In the genomic region with DNA sequence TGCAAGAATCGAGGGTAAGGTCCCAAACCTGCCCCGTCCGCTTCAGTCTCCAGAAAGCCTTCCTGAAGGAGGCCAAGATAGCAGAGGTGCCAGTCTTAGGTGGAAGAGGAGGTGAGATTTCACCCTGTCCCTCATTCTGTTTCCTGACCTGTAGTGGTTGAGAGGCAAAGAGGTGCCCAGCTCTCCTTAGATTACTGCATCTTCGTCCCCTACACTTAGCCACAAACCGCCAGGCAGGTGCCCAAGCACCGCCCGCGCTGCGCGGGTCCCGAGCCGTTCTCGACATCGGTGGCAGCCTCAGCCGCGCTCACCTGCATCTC, we compare ENCODE assay signal across 8 cellular contexts. TPM values are rescaled to one million over a fixed set of nuclear protein-coding genes. Genes with fewer than 3 reads are reported as not detected.
A peak's percentile ranks its signal among the peaks of the same experiment; 100 is the strongest.
DNase-seq lines count a peak whose midpoint lies in the region; ATAC-seq, FAIRE-seq and TF ChIP-seq lines count a peak whose summit lies in the region.

No MANE protein-coding gene starts in this region.

- H3K27ac Mint-ChIP-seq in GM23338 (no peak overlapping the region), WTC11 (no peak overlapping the region)

- H3K9me3 ChIP-seq in A549: no peaks in the 10 kb centered on the region
- H3K9me3 ChIP-seq in liver (ENCODE audit: control insufficient read depth in 4 of 4, low read length in 3 of 4): no peaks in the 10 kb centered on the region

- H3K4me1 ChIP-seq in A549: peaks cover 28% of the 10 kb centered on the region
- peaks cover 21% of the 10 kb centered on the region; the same call in 1 of the 2 replicates for H3K4me1 ChIP-seq in GM23338 (ENCODE audit: insufficient read depth)
- H3K4me1 ChIP-seq in liver (ENCODE audit: control insufficient read depth in 4 of 4, insufficient read depth in 4 of 4, low read length in 3 of 4): peaks cover 2 to 18% (median 9%) of the 10 kb centered on the region in 4 donors

- peaks cover 94% of the 10 kb centered on the region for H3K27me3 ChIP-seq in GM23338 (ENCODE audit: insufficient read depth)
- peaks cover 0 to 20% (median 8%) of the 10 kb centered on the region in 4 donors for H3K27me3 ChIP-seq in liver (ENCODE audit: control insufficient read depth in 4 of 4, insufficient read depth in 4 of 4, low read length in 3 of 4)

- peaks cover 10% of the 10 kb centered on the region for H4K20me1 ChIP-seq in GM23338 (replicated peaks; ENCODE audit: insufficient read depth)

- H3K36me3 Mint-ChIP-seq in GM23338 (ENCODE audit: low read depth) (peaks cover 3% of the 10 kb centered on the region; the same call in 1 of the 3 replicates), WTC11 (no peaks in the 10 kb centered on the region)

- 6% methylated on average over 15 of the region's 16 CpGs for WGBS in A549 (ENCODE audit: missing lambda C conversion rate)
- 6% methylated on average over 16 of the region's 16 CpGs for WGBS in liver

- H3K27me3 Mint-ChIP-seq in GM23338 (ENCODE audit: insufficient read depth, low read depth, poor library complexity): peaks cover 81% of the 10 kb centered on the region
- H3K27me3 Mint-ChIP-seq in WTC11 (ENCODE audit: low read depth): peaks cover 96% of the 10 kb centered on the region

- H3K27ac ChIP-seq in A549 (peak overlapping the region in 1 of 2 experiments; percentile 80; a peak in 2 of 6 replicates), GM23338 (ENCODE audit: low read depth) (no peak overlapping the region), liver (ENCODE audit: low read depth in 1 of 2, low read length in 2 of 2) (no peak overlapping the region)

- H3F3A ChIP-seq in GM23338 (replicated peaks; ENCODE audit: low read depth): peaks cover 10% of the 10 kb centered on the region; the same call in 1 of the 2 replicates

- FAIRE-seq in A549 (lab: Jason Lieb, UNC): no peak

- H3K9me3 Mint-ChIP-seq in GM23338: no peaks in the 10 kb centered on the region; the same call in 2 of the 3 replicates
- H3K9me3 Mint-ChIP-seq in WTC11: no peaks in the 10 kb centered on the region

- no peak overlapping the region for H2AFZ ChIP-seq in GM23338

- no peak for TF ChIP-seq CTCF in A549 (IDR thresholded peaks at IDR 0.05)
- TF ChIP-seq CTCF in GM23338 (conservative IDR thresholded peaks at IDR 0.05; ENCODE audit: low read depth in 2 of 2): no peak
- TF ChIP-seq CTCF in WTC11 (IDR thresholded peaks at IDR 0.05): no peak
- TF ChIP-seq CTCF in liver (IDR thresholded peaks at IDR 0.05; ENCODE audit: low read depth, low read length, missing input control): peak; percentile 93

- TF ChIP-seq RAD21 in A549 (conservative IDR thresholded peaks at IDR 0.05 in 1 of 2, IDR thresholded peaks at IDR 0.05 in 1 of 2): no peak
- no peak for TF ChIP-seq RAD21 in liver (IDR thresholded peaks at IDR 0.05)

- H3K4me3 Mint-ChIP-seq in GM23338 (peak overlapping the region; percentile 65), WTC11 (peak overlapping the region; percentile 64)

- peak in 1 of 2 experiments; percentile 85 for DNase-seq in A549 (ENCODE audit: low read depth in 1 of 2, low spot score in 1 of 2)
- DNase-seq in GM23338 (ENCODE audit: low spot score): peak; percentile 72
- DNase-seq in WTC11 (ENCODE audit: low spot score): peak; percentile 84
- DNase-seq in sciatic nerve (ENCODE audit: low spot score): no peak
- DNase-seq in stimulated activated CD4-positive, alpha-beta T cell treated with anti-CD3 and anti-CD28 coated beads, Interleukin-2, amount 100 ng/mL, for 48 hours: no peak
- DNase-seq in NCI-H1105 treated with DMSO at 0.1 percent for 48 hours (lab: John Stamatoyannopoulos, UW): no peak
- DNase-seq in OCI-M1 (lab: John Stamatoyannopoulos, UW): no peak

- H3K4me1 Mint-ChIP-seq in GM23338 (peaks cover 18% of the 10 kb centered on the region), WTC11 (peaks cover 24% of the 10 kb centered on the region)

- TF ChIP-seq EP300 in A549 (IDR thresholded peaks at IDR 0.05): no peak

- H3K4me2 ChIP-seq in A549 (peak overlapping the region; percentile 65), GM23338 (peak overlapping the region; percentile 86; the same call in 1 of the 2 replicates)

- H3K79me2 ChIP-seq in GM23338 (replicated peaks; ENCODE audit: insufficient read depth): no peaks in the 10 kb centered on the region

- POLR2A ChIA-PET in A549 (lab: Yijun Ruan, JAX): interaction anchor here (0.7 to 1.8 kb wide), 3 partner anchors 41 to 114 kb away, joined by 4 to 6 read pairs (median 5); no protein-coding TSS in a partner anchor
- POLR2A ChIA-PET in WTC11 (lab: Charles Lee): no interaction called here

- H3K9ac ChIP-seq in liver (ENCODE audit: low read depth in 1 of 2, low read length in 2 of 2): no peak overlapping the region

- intact Hi-C loops in sciatic nerve (cut with DNase I): no loop called here

- no peaks in the 10 kb centered on the region for H3K9me2 ChIP-seq in GM23338 (ENCODE audit: insufficient read depth)

- H3K4me3 ChIP-seq in A549 (peak overlapping the region; percentile 35), GM23338 (peak overlapping the region; percentile 68), liver (ENCODE audit: low read depth in 1 of 3, low read length in 3 of 3) (peak overlapping the region in 1 of 3 donors; percentile 34)

- ATAC-seq in A549: peak; percentile 5 to 20; a peak in 4 of 6 replicates
- peak; percentile 46; the same call in 2 of the 3 replicates for ATAC-seq in GM23338
- peak; percentile 59 for ATAC-seq in WTC11
- no peak for ATAC-seq in sciatic nerve

- no peak for TF ChIP-seq POLR2A in A549 (IDR thresholded peaks at IDR 0.05; ENCODE audit: low read length)

- H3K36me3 ChIP-seq in GM23338 (ENCODE audit: insufficient read depth) (no peaks in the 10 kb centered on the region), liver (ENCODE audit: control insufficient read depth in 4 of 4, insufficient read depth in 3 of 4, low read depth in 1 of 4, low read length in 3 of 4) (no peaks in the 10 kb centered on the region)

- CTCF ChIA-PET in A549 (lab: Yijun Ruan, JAX) (interaction anchor here (0.6 to 19.6 kb wide), 81 partner anchors 9 to 1289 kb away, joined by 3 to 593 read pairs (median 5); partner anchors contain the start of gene POLG), WTC11 (lab: Charles Lee) (interaction anchor here (0.6 to 7.2 kb wide), 47 partner anchors 8 to 392 kb away, joined by 3 to 172 read pairs (median 5); partner anchors contain the start of genes FANCI, MESP1, POLG and RHCG)

TF ChIP-seq in A549, 52 proteins besides CTCF, POLR2A, EP300 and RAD21:
- TF ChIP-seq ZC3H11A (IDR thresholded peaks at IDR 0.05) (0 out of 2 replicates have a peak, but pooled peaks have one; percentile 10), RFX5 (IDR thresholded peaks at IDR 0.05) (no peak)
TF ChIP-seq in A549: peak in this region for 1.

TF ChIP-seq in WTC11, 78 proteins besides CTCF, POLR2A, EP300 and RAD21 (continues in another document):
- no peak for TF ChIP-seq ATF1 (CRISPR knock-in tag; IDR thresholded peaks at IDR 0.05)
- TF ChIP-seq, protein P1, sequence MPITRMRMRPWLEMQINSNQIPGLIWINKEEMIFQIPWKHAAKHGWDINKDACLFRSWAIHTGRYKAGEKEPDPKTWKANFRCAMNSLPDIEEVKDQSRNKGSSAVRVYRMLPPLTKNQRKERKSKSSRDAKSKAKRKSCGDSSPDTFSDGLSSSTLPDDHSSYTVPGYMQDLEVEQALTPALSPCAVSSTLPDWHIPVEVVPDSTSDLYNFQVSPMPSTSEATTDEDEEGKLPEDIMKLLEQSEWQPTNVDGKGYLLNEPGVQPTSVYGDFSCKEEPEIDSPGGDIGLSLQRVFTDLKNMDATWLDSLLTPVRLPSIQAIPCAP (CRISPR knock-in tag; IDR thresholded peaks at IDR 0.05): no peak

TF ChIP-seq in liver, 16 proteins besides CTCF, POLR2A, EP300 and RAD21:
- TF ChIP-seq FOXA1 (IDR thresholded peaks at IDR 0.05) (no peak), NR2F2 (IDR thresholded peaks at IDR 0.05) (no peak), EGR1 (IDR thresholded peaks at IDR 0.05; ENCODE audit: low read depth in 2 of 2) (peak in 1 of 2 donors; percentile 48), GABPA (IDR thresholded peaks at IDR 0.05 in 1 of 2, conservative IDR thresholded peaks at IDR 0.05 in 1 of 2) (no peak)
- TF ChIP-seq, protein P2, sequence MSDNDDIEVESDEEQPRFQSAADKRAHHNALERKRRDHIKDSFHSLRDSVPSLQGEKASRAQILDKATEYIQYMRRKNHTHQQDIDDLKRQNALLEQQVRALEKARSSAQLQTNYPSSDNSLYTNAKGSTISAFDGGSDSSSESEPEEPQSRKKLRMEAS (IDR thresholded peaks at IDR 0.05): no peak
TF ChIP-seq in liver: peak in this region for 1.

RNA-seq across cellular contexts. Expression of gene POLG, which starts 23.8 kb away (rescaled TPM):
- polyA plus RNA-seq in A549 (2011; rRNA removed): 24.1 and 34.0 TPM in 2 replicates
- 34.4 and 38.1 TPM in 2 replicates for polyA plus RNA-seq in A549 (2012; cell fraction: cytosol; rRNA removed)
- 159 and 165 TPM in 2 replicates for polyA plus RNA-seq in A549 (2012; cell fraction: nucleus; rRNA removed)
- 47.8 to 50.2 TPM (median 50.0 TPM) in 3 replicates for polyA plus RNA-seq in A549 (2017; fragmentation: RNase III; extraction: RNeasy Plus Mini Kit Qiagen cat#74134 plus additional on column Dnase treatment)
- 46.5 and 54.1 TPM in 2 replicates for polyA minus RNA-seq in A549 (2011; rRNA and poly(A)+ RNA removed)
- total RNA-seq in GM23338 (2014; rRNA removed; shearing (Covaris generic)): 70.2 and 74.1 TPM in 2 replicates
- polyA plus RNA-seq in GM23338 (2016; fragmentation: Nextera tagmentation; extraction: Ambion mirVana): 28.8 and 29.0 TPM in 2 replicates
- total RNA-seq in WTC11 (2021): 63.9 to 76.2 TPM (median 68.3 TPM) in 3 replicates
- total RNA-seq in liver: 10 to 100 TPM; 41.9 to 53.1 TPM
- polyA plus RNA-seq in liver: 10 to 100 TPM; 15.2 to 20.9 TPM
- 64.3 TPM for total RNA-seq in sciatic nerve

Comparison
In these comparisons a context has a peak if more than half of its experiments do, and no peak if none do; other contexts are left out.
1. DNase-seq: peak in GM23338 (single experiment) and WTC11 (single experiment); none in sciatic nerve (single experiment), stimulated activated CD4-positive, alpha-beta T cell treated with anti-CD3 and anti-CD28 coated beads, Interleukin-2, amount 100 ng/mL, for 48 hours (0 of 2), NCI-H1105 treated with DMSO at 0.1 percent for 48 hours (single experiment) and OCI-M1 (single experiment).